Comparison of ENCODE assay signal across 1 cellular context in the genomic region with DNA sequence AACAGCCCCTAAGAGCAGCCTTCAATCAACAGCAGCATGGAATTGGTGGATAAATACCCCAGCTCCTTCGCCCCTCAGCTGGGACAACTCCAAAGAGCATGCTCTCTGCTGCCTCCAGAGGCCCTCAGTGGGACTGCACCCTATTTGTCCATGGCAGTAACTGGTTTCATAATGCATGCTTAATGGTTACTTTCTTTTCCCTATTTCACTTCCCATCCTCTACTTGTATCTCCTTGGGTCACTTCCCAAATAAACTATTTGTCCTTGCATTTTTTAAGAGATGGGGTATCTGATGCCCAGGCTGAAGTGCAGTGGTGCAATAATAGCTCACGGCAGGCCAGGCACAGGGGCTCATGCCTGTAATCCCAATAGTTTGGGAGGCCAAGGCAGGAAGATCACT.
TF ChIP-seq lines count a peak whose summit lies in the region.

No MANE protein-coding gene starts in this region.

TF ChIP-seq in GM23338, 12 proteins besides CTCF, POLR2A, EP300 and RAD21 (continued from another document):
- TF ChIP-seq, protein P1, sequence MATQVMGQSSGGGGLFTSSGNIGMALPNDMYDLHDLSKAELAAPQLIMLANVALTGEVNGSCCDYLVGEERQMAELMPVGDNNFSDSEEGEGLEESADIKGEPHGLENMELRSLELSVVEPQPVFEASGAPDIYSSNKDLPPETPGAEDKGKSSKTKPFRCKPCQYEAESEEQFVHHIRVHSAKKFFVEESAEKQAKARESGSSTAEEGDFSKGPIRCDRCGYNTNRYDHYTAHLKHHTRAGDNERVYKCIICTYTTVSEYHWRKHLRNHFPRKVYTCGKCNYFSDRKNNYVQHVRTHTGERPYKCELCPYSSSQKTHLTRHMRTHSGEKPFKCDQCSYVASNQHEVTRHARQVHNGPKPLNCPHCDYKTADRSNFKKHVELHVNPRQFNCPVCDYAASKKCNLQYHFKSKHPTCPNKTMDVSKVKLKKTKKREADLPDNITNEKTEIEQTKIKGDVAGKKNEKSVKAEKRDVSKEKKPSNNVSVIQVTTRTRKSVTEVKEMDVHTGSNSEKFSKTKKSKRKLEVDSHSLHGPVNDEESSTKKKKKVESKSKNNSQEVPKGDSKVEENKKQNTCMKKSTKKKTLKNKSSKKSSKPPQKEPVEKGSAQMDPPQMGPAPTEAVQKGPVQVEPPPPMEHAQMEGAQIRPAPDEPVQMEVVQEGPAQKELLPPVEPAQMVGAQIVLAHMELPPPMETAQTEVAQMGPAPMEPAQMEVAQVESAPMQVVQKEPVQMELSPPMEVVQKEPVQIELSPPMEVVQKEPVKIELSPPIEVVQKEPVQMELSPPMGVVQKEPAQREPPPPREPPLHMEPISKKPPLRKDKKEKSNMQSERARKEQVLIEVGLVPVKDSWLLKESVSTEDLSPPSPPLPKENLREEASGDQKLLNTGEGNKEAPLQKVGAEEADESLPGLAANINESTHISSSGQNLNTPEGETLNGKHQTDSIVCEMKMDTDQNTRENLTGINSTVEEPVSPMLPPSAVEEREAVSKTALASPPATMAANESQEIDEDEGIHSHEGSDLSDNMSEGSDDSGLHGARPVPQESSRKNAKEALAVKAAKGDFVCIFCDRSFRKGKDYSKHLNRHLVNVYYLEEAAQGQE (IDR thresholded peaks at IDR 0.05; ENCODE audit: unreplicated experiment) = no peak
